1 cellular context compared by ENCODE assay signal in genomic region chr5:179187229-179187678, GRCh38.
TF ChIP-seq lines count a peak whose summit lies in the region.

No MANE protein-coding gene starts in this region.

TF ChIP-seq in HepG2, 621 proteins besides CTCF, POLR2A, EP300 and RAD21 (continued from another document and continues in another):
- TF ChIP-seq CREBL2 (CRISPR knock-in tag; IDR thresholded peaks at IDR 0.05; ENCODE audit: borderline replicate concordance) = 0 out of 2 replicates have a peak, but pooled peaks have one; percentile 16
- peak; percentile 60 for TF ChIP-seq KAT8 (CRISPR knock-in tag; IDR thresholded peaks at IDR 0.05)
- peak; percentile 63 for TF ChIP-seq PHF21A (CRISPR knock-in tag; IDR thresholded peaks at IDR 0.05)
- TF ChIP-seq ZNF574 (CRISPR knock-in tag; IDR thresholded peaks at IDR 0.05) = 0 out of 2 replicates have a peak, but pooled peaks have one; percentile 20
- TF ChIP-seq HNF4G (IDR thresholded peaks at IDR 0.05; ENCODE audit: borderline replicate concordance, low read depth, low read length) = peak; percentile 60
- peak; percentile 76 for TF ChIP-seq HNF4G (CRISPR knock-in tag; IDR thresholded peaks at IDR 0.05; ENCODE audit: borderline replicate concordance, low read depth)
- no peak for TF ChIP-seq GABPA (IDR thresholded peaks at IDR 0.05; ENCODE audit: low read depth, low read length)
- TF ChIP-seq GABPA (CRISPR knock-in tag; IDR thresholded peaks at IDR 0.05; ENCODE audit: low read depth) = peak; percentile 39; the same call in 1 of the 2 replicates
- TF ChIP-seq ZXDC (CRISPR knock-in tag; IDR thresholded peaks at IDR 0.05) = no peak
- peak; percentile 54; the same call in 1 of the 2 replicates for TF ChIP-seq ZSCAN9 (CRISPR knock-in tag; IDR thresholded peaks at IDR 0.05; ENCODE audit: borderline replicate concordance)
- no peak for TF ChIP-seq XRCC5 (optimal IDR thresholded peaks at IDR 0.05; ENCODE audit: low read length)
- 0 out of 2 replicates have a peak, but pooled peaks have one; percentile 17 for TF ChIP-seq ZC3H13 (CRISPR knock-in tag; IDR thresholded peaks at IDR 0.05)
- 0 out of 2 replicates have a peak, but pooled peaks have one; percentile 35 for TF ChIP-seq MXD4 (CRISPR knock-in tag; IDR thresholded peaks at IDR 0.05)
- TF ChIP-seq ZSCAN25 (CRISPR knock-in tag; IDR thresholded peaks at IDR 0.05) = no peak
- peak; percentile 85 for TF ChIP-seq PAXIP1 (CRISPR knock-in tag; conservative IDR thresholded peaks at IDR 0.05)
- no peak for TF ChIP-seq ZNF530 (CRISPR knock-in tag; IDR thresholded peaks at IDR 0.05; ENCODE audit: low read depth)
- TF ChIP-seq SP5 (CRISPR knock-in tag; IDR thresholded peaks at IDR 0.05; ENCODE audit: borderline replicate concordance, low read depth) = peak; percentile 42; the same call in 1 of the 2 replicates
- TF ChIP-seq HDAC2 (CRISPR knock-in tag; IDR thresholded peaks at IDR 0.05) = peak; percentile 79
- peak; percentile 48; the same call in 1 of the 2 replicates for TF ChIP-seq DMAP1 (CRISPR knock-in tag; IDR thresholded peaks at IDR 0.05)
- TF ChIP-seq NFE2L1 (CRISPR knock-in tag; IDR thresholded peaks at IDR 0.05; ENCODE audit: borderline replicate concordance) = no peak
- TF ChIP-seq ZBTB7B (CRISPR knock-in tag; IDR thresholded peaks at IDR 0.05) = peak; percentile 53; the same call in 1 of the 2 replicates
- no peak for TF ChIP-seq ZNF549 (CRISPR knock-in tag; IDR thresholded peaks at IDR 0.05)
- TF ChIP-seq NFKBIZ (CRISPR knock-in tag; IDR thresholded peaks at IDR 0.05) = no peak
- TF ChIP-seq ZNF639 (CRISPR knock-in tag; conservative IDR thresholded peaks at IDR 0.05) = no peak
- TF ChIP-seq IKZF1 (IDR thresholded peaks at IDR 0.05) = no peak
- TF ChIP-seq ZNF777 (CRISPR knock-in tag; IDR thresholded peaks at IDR 0.05) = no peak
- peak; percentile 85; the same call in 1 of the 2 replicates for TF ChIP-seq ETV5 (CRISPR knock-in tag; IDR thresholded peaks at IDR 0.05; ENCODE audit: borderline replicate concordance)
- no peak for TF ChIP-seq CCDC6 (CRISPR knock-in tag; IDR thresholded peaks at IDR 0.05)
- peak; percentile 34; the same call in 1 of the 2 replicates for TF ChIP-seq KAT7 (CRISPR knock-in tag; IDR thresholded peaks at IDR 0.05; ENCODE audit: borderline replicate concordance)
- no peak for TF ChIP-seq ZNF652 (CRISPR knock-in tag; IDR thresholded peaks at IDR 0.05; ENCODE audit: borderline replicate concordance, low read depth)
- no peak; the same call in 1 of the 2 replicates for TF ChIP-seq ADNP (CRISPR knock-in tag; IDR thresholded peaks at IDR 0.05)
- TF ChIP-seq ZNF609 (CRISPR knock-in tag; IDR thresholded peaks at IDR 0.05; ENCODE audit: borderline replicate concordance) = 0 out of 2 replicates have a peak, but pooled peaks have one; percentile 64
- TF ChIP-seq MIXL1 (CRISPR knock-in tag; IDR thresholded peaks at IDR 0.05) = peak; percentile 42; the same call in 1 of the 2 replicates
- TF ChIP-seq KDM5B (CRISPR knock-in tag; IDR thresholded peaks at IDR 0.05; ENCODE audit: borderline replicate concordance) = no peak
- peak; percentile 94 for TF ChIP-seq PATZ1 (CRISPR knock-in tag; IDR thresholded peaks at IDR 0.05)
- peak; percentile 49; the same call in 1 of the 2 replicates for TF ChIP-seq NCOR1 (IDR thresholded peaks at IDR 0.05; ENCODE audit: borderline replicate concordance, low read length)
- TF ChIP-seq ZFP91 (CRISPR knock-in tag; IDR thresholded peaks at IDR 0.05; ENCODE audit: borderline replicate concordance) = peak; percentile 41; the same call in 1 of the 2 replicates
- TF ChIP-seq MXD1 (CRISPR knock-in tag; IDR thresholded peaks at IDR 0.05) = 0 out of 2 replicates have a peak, but pooled peaks have one; percentile 42
